In genomic region chr7:129438839-129439640, GRCh38 we compare ENCODE assay signal across 10 cellular contexts. TPM values are rescaled to one million over a fixed set of nuclear protein-coding genes. Genes with fewer than 3 reads are reported as not detected.
DNase-seq lines count a peak whose midpoint lies in the region; ATAC-seq and TF ChIP-seq lines count a peak whose summit lies in the region.
"Had no signal": no experiment of that assay in that cellular context is flagged by ENCODE, and none has a peak within 500 bp of the region (broad histone marks: within the 10 kb centered on the region; RNA-seq: fewer than 3 reads in every experiment).

No MANE protein-coding gene starts in this region.

- H3K9me3 ChIP-seq in WERI-Rb-1 (ENCODE audit: severe bottlenecking): no peaks in the 10 kb centered on the region

- DNase-seq in activated CD4-positive, alpha-beta T cell treated with anti-CD3 and anti-CD28 coated beads for 24 hours (ENCODE audit: low read depth in 2 of 2): peak; percentile 45 to 56
- DNase-seq in activated CD4-positive, alpha-beta T cell treated with anti-CD3 and anti-CD28 coated beads, Interleukin-2, amount 50 U/mL, for 1 hour: no peak
- DNase-seq in WERI-Rb-1: peak; percentile 64
- DNase-seq in fibroblast of villous mesenchyme (ENCODE audit: low read depth): peak; percentile 34
- DNase-seq in stimulated activated CD8-positive, alpha-beta memory T cell treated with anti-CD3 and anti-CD28 coated beads, Interleukin-4, amount 100 ng/mL, for 24 hours (ENCODE audit: low read depth): peak; percentile 28
- no peak for DNase-seq in NCI-H2227 treated with DMSO at 0.1 percent for 48 hours (lab: John Stamatoyannopoulos, UW)
- DNase-seq in H7: no peak
- DNase-seq: amniotic stem cell, NCI-H146 had no signal

- no peak for TF ChIP-seq CTCF in WERI-Rb-1 (IDR thresholded peaks at IDR 0.05; ENCODE audit: low read depth, low read length)
- TF ChIP-seq CTCF in fibroblast of villous mesenchyme (IDR thresholded peaks at IDR 0.05; ENCODE audit: insufficient read depth, low read depth, low read length): no peak

- ATAC-seq in GM19328 (IDR thresholded peaks at IDR 0.05; ENCODE audit: unreplicated experiment): no peak

- no peak overlapping the region for H3K4me3 ChIP-seq in WERI-Rb-1 (ENCODE audit: low read depth, low read length)
- H3K4me3 ChIP-seq in fibroblast of villous mesenchyme (ENCODE audit: low read depth, low read length): no peak overlapping the region
- no peak overlapping the region for H3K4me3 ChIP-seq in H7 (ENCODE audit: insufficient read depth, low read depth, low read length)

- H3K27me3 ChIP-seq in WERI-Rb-1 (ENCODE audit: insufficient read depth, low read depth, severe bottlenecking) (no peaks in the 10 kb centered on the region), H7 (ENCODE audit: control insufficient read depth, insufficient read depth, low read length) (peaks cover 4% of the 10 kb centered on the region; the same call in 1 of the 2 replicates)

- H3K27ac ChIP-seq in WERI-Rb-1: peak overlapping the region; percentile 32; the same call in 1 of the 2 replicates

- H3K36me3 ChIP-seq in WERI-Rb-1 (peaks cover 28% of the 10 kb centered on the region), H7 (replicated peaks; ENCODE audit: control insufficient read depth, insufficient read depth, low read length) (peaks cover 1% of the 10 kb centered on the region; the same call in 1 of the 2 replicates)

RNA-seq across cellular contexts. Expression of gene STRIP2, which starts 4.8 kb away (rescaled TPM):
- total RNA-seq in fibroblast of villous mesenchyme: 2.9 and 3.0 TPM in 2 replicates
- 3.8 and 5.1 TPM in 2 replicates for total RNA-seq in H7 (2014; rRNA removed; shearing (Covaris generic))

Comparison
In these comparisons a context has a peak if more than half of its experiments do, and no peak if none do; other contexts are left out.
1. DNase-seq: peak in activated CD4-positive, alpha-beta T cell treated with anti-CD3 and anti-CD28 coated beads for 24 hours (2 of 2), WERI-Rb-1 (single experiment), fibroblast of villous mesenchyme (single experiment) and stimulated activated CD8-positive, alpha-beta memory T cell treated with anti-CD3 and anti-CD28 coated beads, Interleukin-4, amount 100 ng/mL, for 24 hours (single experiment); none in activated CD4-positive, alpha-beta T cell treated with anti-CD3 and anti-CD28 coated beads, Interleukin-2, amount 50 U/mL, for 1 hour (single experiment), NCI-H2227 treated with DMSO at 0.1 percent for 48 hours (single experiment) and H7 (single experiment).